13 cellular contexts compared by ENCODE assay signal in the genomic region with DNA sequence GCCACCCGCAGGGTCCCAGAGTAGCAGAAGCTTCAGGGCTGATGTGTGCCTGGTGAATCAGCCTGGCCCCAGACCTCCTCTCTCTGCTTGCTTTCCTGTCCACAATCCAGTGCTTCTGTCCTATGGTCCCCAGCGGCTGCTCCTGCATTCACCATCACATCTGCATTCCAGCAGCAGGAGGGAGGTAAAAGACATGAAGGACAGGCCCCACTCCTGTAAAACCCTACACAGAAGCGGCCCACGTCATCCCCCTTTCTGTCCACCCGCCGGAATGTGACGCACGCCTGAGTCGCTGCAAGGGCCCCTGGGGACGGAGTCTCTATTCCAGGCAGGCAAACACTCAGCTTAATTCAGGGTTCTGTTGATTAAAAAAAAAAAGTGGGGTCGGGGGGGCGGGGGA. TPM values are rescaled to one million over a fixed set of nuclear protein-coding genes. Genes with fewer than 3 reads are reported as not detected.
DNase-seq lines count a peak whose midpoint lies in the region; ATAC-seq and TF ChIP-seq lines count a peak whose summit lies in the region.
"Had no signal": no experiment of that assay in that cellular context is flagged by ENCODE, and none has a peak within 500 bp of the region (broad histone marks: within the 10 kb centered on the region; RNA-seq: fewer than 3 reads in every experiment).

No MANE protein-coding gene starts in this region.

- TF ChIP-seq EP300 in gastroesophageal sphincter (IDR thresholded peaks at IDR 0.05) = no peak
- TF ChIP-seq EP300 in ovary (IDR thresholded peaks at IDR 0.05) = no peak

- peaks cover 0 to 28% (median 3%) of the 10 kb centered on the region in 3 donors for H3K36me3 Mint-ChIP-seq in CD8-positive, alpha-beta memory T cell

- no peaks in the 10 kb centered on the region for H3K27me3 ChIP-seq in gastroesophageal sphincter
- no peaks in the 10 kb centered on the region for H3K27me3 ChIP-seq in ovary
- H3K27me3 ChIP-seq in CD8-positive, alpha-beta memory T cell (ENCODE audit: insufficient read depth, low read length, poor library complexity, severe bottlenecking) = no peaks in the 10 kb centered on the region

- CTCF ChIA-PET in CD8-positive, alpha-beta memory T cell (lab: Charles Lee) = no interaction called here

- no peak overlapping the region for H3K4me3 Mint-ChIP-seq in CD8-positive, alpha-beta memory T cell
- H3K4me3 Mint-ChIP-seq: activated CD4-positive, alpha-beta memory T cell treated with anti-CD3 and anti-CD28 coated beads for 36 hours had no signal

- intact Hi-C loops in Right ventricle myocardium superior (cut with DNase I) (loop anchor here (10.0 kb wide), 1 partner anchor 62 kb away; no protein-coding TSS in a partner anchor), cardiac septum (cut with DNase I) (no loop called here), ovary (cut with DNase I) (loop anchor here in 2 of 4 donors (2.0 to 5.0 kb wide), 2 partner anchors 55 to 58 kb away; a partner anchor contains a TSS)

- no peak overlapping the region for H3K27ac Mint-ChIP-seq in CD8-positive, alpha-beta memory T cell
- H3K27ac Mint-ChIP-seq: activated CD4-positive, alpha-beta memory T cell treated with anti-CD3 and anti-CD28 coated beads for 36 hours had no signal

- TF ChIP-seq CTCF in gastroesophageal sphincter (IDR thresholded peaks at IDR 0.05) = no peak
- no peak for TF ChIP-seq CTCF in ovary (IDR thresholded peaks at IDR 0.05)

- DNase-seq in Right ventricle myocardium superior (peak; percentile 25), cardiac septum (ENCODE audit: low spot score) (no peak), ovary (peak in 1 of 5 donors; percentile 42), NCI-H1105 treated with DMSO at 0.1 percent for 48 hours (lab: John Stamatoyannopoulos, UW) (no peak)
- no peak for DNase-seq in activated CD4-positive, alpha-beta T cell treated with anti-CD3 and anti-CD28 coated beads for 48 hours
- no peak for DNase-seq in CD8-positive, alpha-beta memory T cell
- DNase-seq: activated CD4-positive, alpha-beta memory T cell treated with anti-CD3 and anti-CD28 coated beads for 36 hours; activated effector memory CD4-positive, alpha-beta T cell treated with Interleukin-2 at 50 U/mL for 16 hours; midbrain had no signal

- ATAC-seq in Right ventricle myocardium superior (ENCODE audit: poor library complexity) = no peak
- ATAC-seq in gastroesophageal sphincter = no peak
- no peak for ATAC-seq in HG03045 (IDR thresholded peaks at IDR 0.05; ENCODE audit: unreplicated experiment)

- POLR2A ChIA-PET in CD8-positive, alpha-beta memory T cell (lab: Charles Lee) = no interaction called here

- H3K4me3 ChIP-seq in gastroesophageal sphincter = no peak overlapping the region
- H3K4me3 ChIP-seq in ovary = no peak overlapping the region
- H3K4me3 ChIP-seq in CD8-positive, alpha-beta memory T cell (ENCODE audit: low read length) = no peak overlapping the region
- H3K4me3 ChIP-seq: A549, SK-N-MC had no signal

- H3K4me1 ChIP-seq in gastroesophageal sphincter (peaks cover 2 to 39% (median 32%) of the 10 kb centered on the region in 3 donors), ovary (ENCODE audit: insufficient read depth) (peaks cover 18% of the 10 kb centered on the region)
- H3K4me1 ChIP-seq in CD8-positive, alpha-beta memory T cell (ENCODE audit: insufficient read depth, low read length) = no peaks in the 10 kb centered on the region

- no peaks in the 10 kb centered on the region for H3K4me1 Mint-ChIP-seq in CD8-positive, alpha-beta memory T cell

- peaks cover 9 to 26% of the 10 kb centered on the region in 2 donors for H3K27me3 Mint-ChIP-seq in CD8-positive, alpha-beta memory T cell
- H3K27me3 Mint-ChIP-seq: activated CD4-positive, alpha-beta memory T cell treated with anti-CD3 and anti-CD28 coated beads for 36 hours had no signal

- H3K27ac ChIP-seq in gastroesophageal sphincter (peak overlapping the region; percentile 68 to 99 (median 94)), ovary (peak overlapping the region; percentile 61 to 90)
- H3K27ac ChIP-seq in CD8-positive, alpha-beta memory T cell (ENCODE audit: low read depth, low read length) = no peak overlapping the region
- H3K27ac ChIP-seq: SK-N-MC had no signal

- H3K9me3 Mint-ChIP-seq in CD8-positive, alpha-beta memory T cell = peaks cover 18 to 25% (median 25%) of the 10 kb centered on the region in 5 donors

- WGBS in gastroesophageal sphincter (ENCODE audit: low coverage in 1 of 2), 2 donors = no CpG with 5 or more reads among the region's 12 CpGs
- WGBS in ovary, 3 donors = 93 to 95% (median 94%) methylated on average over 12 of the region's 12 CpGs

- TF ChIP-seq POLR2A in gastroesophageal sphincter (IDR thresholded peaks at IDR 0.05) (no peak), ovary (IDR thresholded peaks at IDR 0.05) (no peak)

- H3K36me3 ChIP-seq in gastroesophageal sphincter (no peaks in the 10 kb centered on the region), ovary (no peaks in the 10 kb centered on the region)
- H3K36me3 ChIP-seq in CD8-positive, alpha-beta memory T cell (ENCODE audit: insufficient read depth, low read length) = no peaks in the 10 kb centered on the region

- H3K9me3 ChIP-seq in gastroesophageal sphincter (peaks cover 0 to 17% (median 0%) of the 10 kb centered on the region in 3 donors), ovary (no peaks in the 10 kb centered on the region)
- H3K9me3 ChIP-seq in CD8-positive, alpha-beta memory T cell (ENCODE audit: low read length) = no peaks in the 10 kb centered on the region

RNA-seq across cellular contexts. Expression of a gene that starts 58.3 kb away (rescaled TPM):
- 37.7 TPM for total RNA-seq in Right ventricle myocardium superior
- 11.5 TPM for total RNA-seq in cardiac septum
- total RNA-seq in gastroesophageal sphincter = 100 to 1,000 TPM in 2 of 4 donors, 10 to 100 TPM in 2; 87.0 to 201 (median 121) TPM
- total RNA-seq in ovary = 100 to 1,000 TPM; 158 to 363 (median 236) TPM
- 100 to 1,000 TPM in 1 of 2 donors, 10 to 100 TPM in 1; 72.3 to 142 TPM for polyA plus RNA-seq in ovary
- 1 to 10 TPM; 1.0 to 1.1 TPM for total RNA-seq in CD8-positive, alpha-beta memory T cell
- polyA plus RNA-seq in CD8-positive, alpha-beta memory T cell = 0.49 TPM
